Comparison of ENCODE assay signal across 25 cellular contexts in genomic region chr10:70981171-70981836, GRCh38.
"Had no signal": no experiment of that assay in that cellular context is flagged by ENCODE, and none has a peak within 500 bp of the region (broad histone marks: within the 10 kb centered on the region; RNA-seq: fewer than 3 reads in every experiment).

No MANE protein-coding gene starts in this region.

- H3K9me3 Mint-ChIP-seq: activated CD4-positive, alpha-beta memory T cell treated with anti-CD3 and anti-CD28 coated beads for 36 hours; activated naive CD8-positive, alpha-beta T cell treated with anti-CD3 and anti-CD28 coated beads, Interleukin-2, amount 50 U/mL, for 24 hours; neural crest cell; type B pancreatic cell had no signal

- H3K27me3 Mint-ChIP-seq: activated CD4-positive, alpha-beta memory T cell treated with anti-CD3 and anti-CD28 coated beads for 36 hours had no signal

- H3K4me1 ChIP-seq: body of pancreas, left ventricle myocardium inferior, sigmoid colon had no signal

- H3K27me3 ChIP-seq: body of pancreas had no signal

- H3K27ac ChIP-seq: body of pancreas, left ventricle myocardium inferior, sigmoid colon, thoracic aorta had no signal

- H3K4me1 Mint-ChIP-seq: neural crest cell had no signal

- DNase-seq: activated CD4-positive, alpha-beta memory T cell treated with anti-CD3 and anti-CD28 coated beads for 36 hours; activated CD4-positive, alpha-beta T cell treated with anti-CD3 and anti-CD28 coated beads for 4 hours; activated CD4-positive, CD25-positive, alpha-beta regulatory T cell; activated gamma-delta T cell; activated naive CD4-positive, alpha-beta T cell treated with anti-CD3 and anti-CD28 coated beads, Interleukin-2, amount 50 U/mL, for 16 hours; activated naive CD8-positive, alpha-beta T cell treated with anti-CD3 and anti-CD28 coated beads, Interleukin-2, amount 50 U/mL, for 24 hours; body of pancreas; dermis blood vessel endothelial cell; effector CD8-positive, alpha-beta T cell; hippocampal formation; left ventricle myocardium inferior; mammary epithelial cell; midbrain; retina; sigmoid colon; stimulated activated CD4-positive, alpha-beta T cell treated with anti-CD3 and anti-CD28 coated beads, Interleukin-2, amount 100 ng/mL, for 48 hours; stimulated activated CD8-positive, alpha-beta memory T cell treated with anti-CD3 and anti-CD28 coated beads, Interleukin-4, amount 100 ng/mL, for 48 hours; stimulated activated naive CD4-positive, alpha-beta T cell treated with Interleukin-2 at 50 U/mL for 16 hours; SW 1271; T-helper 17 cell had no signal

- H3K36me3 ChIP-seq: left ventricle myocardium inferior, sigmoid colon, thoracic aorta had no signal

- H3K27ac Mint-ChIP-seq: activated CD4-positive, alpha-beta memory T cell treated with anti-CD3 and anti-CD28 coated beads for 36 hours; activated naive CD8-positive, alpha-beta T cell treated with anti-CD3 and anti-CD28 coated beads, Interleukin-2, amount 50 U/mL, for 24 hours; progenitor cell of endocrine pancreas had no signal

- H3K4me3 ChIP-seq: body of pancreas, left ventricle myocardium inferior, sigmoid colon, smooth muscle cell, thoracic aorta had no signal

- H3K4me2 ChIP-seq: smooth muscle cell had no signal

- H3K9me3 ChIP-seq: body of pancreas, sigmoid colon, thoracic aorta had no signal

- H3K36me3 Mint-ChIP-seq: activated CD4-positive, alpha-beta memory T cell treated with anti-CD3 and anti-CD28 coated beads for 36 hours; type B pancreatic cell had no signal

- H3K4me3 Mint-ChIP-seq: activated CD4-positive, alpha-beta memory T cell treated with anti-CD3 and anti-CD28 coated beads for 36 hours; activated naive CD8-positive, alpha-beta T cell treated with anti-CD3 and anti-CD28 coated beads, Interleukin-2, amount 50 U/mL, for 24 hours; neural crest cell; type B pancreatic cell had no signal
